In genomic region chr2:102258386-102259074, GRCh38 we compare ENCODE assay signal across 1 cellular context.
TF ChIP-seq lines count a peak whose summit lies in the region.

No MANE protein-coding gene starts in this region.

TF ChIP-seq in K562, 482 proteins besides CTCF, POLR2A, EP300 and RAD21 (continued from another document):
- TF ChIP-seq HBP1 (CRISPR knock-in tag; IDR thresholded peaks at IDR 0.05) (0 out of 2 replicates have a peak, but pooled peaks have one; percentile 1), HDAC8 (tag; IDR thresholded peaks at IDR 0.05) (peak; percentile 12; the same call in 1 of the 2 replicates), BACH1 (tag; IDR thresholded peaks at IDR 0.05) (peak; percentile 91; the same call in 1 of the 2 replicates), JUN (IDR thresholded peaks at IDR 0.05; ENCODE audit: borderline replicate concordance, low read depth, low read length) (peak; percentile 92), JUN (CRISPR knock-in tag; IDR thresholded peaks at IDR 0.05; ENCODE audit: borderline replicate concordance) (no peak), GTF2E2 (tag; IDR thresholded peaks at IDR 0.05) (peak; percentile 63; the same call in 1 of the 2 replicates), CEBPG (CRISPR knock-in tag; IDR thresholded peaks at IDR 0.05) (peak; percentile 92), CEBPG (tag; conservative IDR thresholded peaks at IDR 0.05 in 1 of 2, IDR thresholded peaks at IDR 0.05 in 1 of 2) (peak; percentile 65 to 98; a peak in 3 of 4 replicates)
